Comparison of ENCODE assay signal across 12 cellular contexts in the genomic region with DNA sequence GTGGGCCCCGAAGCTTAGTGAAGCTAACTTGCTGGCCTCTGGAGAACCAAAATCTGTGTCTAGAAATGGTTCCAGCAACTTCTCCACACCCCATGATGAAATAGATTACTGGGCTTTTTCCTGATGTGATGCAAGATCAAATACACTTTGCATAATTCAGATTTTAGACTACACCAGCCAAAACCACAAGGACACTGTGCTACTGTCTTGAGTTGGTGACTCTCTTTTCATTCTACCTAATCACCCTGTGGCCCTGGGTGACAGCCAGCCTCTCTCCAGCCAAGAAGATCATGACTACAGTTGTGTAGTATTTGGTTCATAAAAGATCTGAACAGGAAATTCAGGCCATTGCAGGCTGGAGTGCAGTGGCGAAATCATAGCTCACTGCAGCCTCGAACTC. TPM values are rescaled to one million over a fixed set of nuclear protein-coding genes. Genes with fewer than 3 reads are reported as not detected.
DNase-seq lines count a peak whose midpoint lies in the region; ATAC-seq, FAIRE-seq and TF ChIP-seq lines count a peak whose summit lies in the region.
"Had no signal": no experiment of that assay in that cellular context is flagged by ENCODE, and none has a peak within 500 bp of the region (broad histone marks: within the 10 kb centered on the region; RNA-seq: fewer than 3 reads in every experiment).

No MANE protein-coding gene starts in this region.

- H3K9ac ChIP-seq in IMR-90 (ENCODE audit: low read depth, low read length) (no peak overlapping the region), adipocyte (ENCODE audit: low read length) (no peak overlapping the region)

- H3K4me2 ChIP-seq in IMR-90 (ENCODE audit: low read depth, low read length), result no peak overlapping the region

- no peak overlapping the region for H3K18ac ChIP-seq in IMR-90 (ENCODE audit: low read depth, low read length)

- H2BK20ac ChIP-seq in IMR-90 (ENCODE audit: low read depth, low read length), result no peak overlapping the region

- no peaks in the 10 kb centered on the region for H4K20me1 ChIP-seq in IMR-90 (ENCODE audit: insufficient read depth, low read length)

- H2BK120ac ChIP-seq in IMR-90 (ENCODE audit: low read depth, low read length), result no peak overlapping the region

- no peak overlapping the region for H3K27ac ChIP-seq in IMR-90 (ENCODE audit: insufficient read depth, low read length)
- H3K27ac ChIP-seq in right lobe of liver, result peak overlapping the region in 2 of 3 donors; percentile 53 to 68
- H3K27ac ChIP-seq in uterus, result no peak overlapping the region
- H3K27ac ChIP-seq: tibial artery had no signal

- peaks cover 2 to 8% (median 5%) of the 10 kb centered on the region in 3 donors for H3K27me3 Mint-ChIP-seq in CD14-positive monocyte (ENCODE audit: low read depth in 3 of 3)

- intact Hi-C loops in CD14-positive monocyte (cut with micrococcal nuclease), result no loop called here
- intact Hi-C loops in IMR-90 (cut with micrococcal nuclease), result no loop called here
- intact Hi-C loops in right lobe of liver (cut with DNase I), result no loop called here
- intact Hi-C loops in uterus (cut with DNase I; ENCODE audit: low total_unique reads), result no loop called here

- H4K5ac ChIP-seq in IMR-90 (ENCODE audit: low read depth, low read length), result no peak overlapping the region

- H3K9me1 ChIP-seq in IMR-90 (ENCODE audit: insufficient read depth, low read length), result no peaks in the 10 kb centered on the region

- no peak overlapping the region for H3K4me3 ChIP-seq in IMR-90 (ENCODE audit: insufficient read depth, low read depth, low read length)
- no peak overlapping the region for H3K4me3 ChIP-seq in adipocyte (ENCODE audit: low read length)
- no peak overlapping the region for H3K4me3 ChIP-seq in right lobe of liver
- no peak overlapping the region for H3K4me3 ChIP-seq in uterus
- H3K4me3 ChIP-seq: tibial artery had no signal

- WGBS in IMR-90 (ENCODE audit: extremely low coverage in 2 of 2, insufficient read length in 1 of 2), 2 experiments, result no CpG with 5 or more reads among the region's 3 CpGs
- 33% methylated on average over 3 of the region's 3 CpGs for WGBS in right lobe of liver (ENCODE audit: insufficient coverage, low coverage, low lambda C conversion rate, missing lambda C conversion rate)

- H3K14ac ChIP-seq in IMR-90 (replicated peaks; ENCODE audit: low read depth, low read length), result no peak overlapping the region

- H2AFZ ChIP-seq in IMR-90 (replicated peaks; ENCODE audit: low read length, poor library complexity), result no peak overlapping the region

- BruUV-seq in IMR-90 (replicated peaks; lab: Mats Ljungman, UMichigan), result no TSS peak

- in situ Hi-C loops in IMR-90 (cut with MboI; ENCODE audit: low sequenced_read_pairs), result no loop called here

- H3K27ac Mint-ChIP-seq in CD14-positive monocyte, result peak overlapping the region; percentile 74 to 93 (median 84)
- H3K27ac Mint-ChIP-seq: activated naive CD4-positive, alpha-beta T cell treated with anti-CD3 and anti-CD28 coated beads, Interleukin-2, amount 50 U/mL, for 24 hours; effector memory CD8-positive, alpha-beta T cell had no signal

- H2BK5ac ChIP-seq in IMR-90 (ENCODE audit: low read depth, low read length, poor library complexity, severe bottlenecking), result no peak overlapping the region

- H2AK9ac ChIP-seq in IMR-90 (replicated peaks; ENCODE audit: low read depth, low read length, poor library complexity), result no peak overlapping the region

- H2BK15ac ChIP-seq in IMR-90 (ENCODE audit: low read depth, low read length), result no peak overlapping the region

- H4K8ac ChIP-seq in IMR-90 (ENCODE audit: low read depth in 2 of 2, low read length in 2 of 2), result no peak overlapping the region

- DNase-seq in CD14-positive monocyte (ENCODE audit: low spot score) (peak; percentile 65), IMR-90 (peak; percentile 2), adipocyte (ENCODE audit: low read depth) (peak; percentile 48), right lobe of liver (peak; percentile 65 to 80 (median 71)), 8988T (no peak), uterus (no peak), RCC 7860 (ENCODE audit: low spot score) (no peak)
- DNase-seq: effector memory CD8-positive, alpha-beta T cell; nucleus accumbens had no signal

- H3K23ac ChIP-seq in IMR-90 (ENCODE audit: low read depth, low read length), result no peak overlapping the region

- H3K36me3 Mint-ChIP-seq in CD14-positive monocyte, result peaks cover 0 to 2% of the 10 kb centered on the region in 2 donors
- H3K36me3 Mint-ChIP-seq: activated naive CD4-positive, alpha-beta T cell treated with anti-CD3 and anti-CD28 coated beads, Interleukin-2, amount 50 U/mL, for 24 hours had no signal

- no peak for FAIRE-seq in RCC 7860 (lab: Jason Lieb, UNC)

- H4K91ac ChIP-seq in IMR-90 (ENCODE audit: insufficient read depth, low read depth, low read length), result no peak overlapping the region

- TF ChIP-seq CTCF in CD14-positive monocyte (IDR thresholded peaks at IDR 0.05) (no peak), IMR-90 (conservative IDR thresholded peaks at IDR 0.05; ENCODE audit: low read depth, low read length) (no peak), right lobe of liver (IDR thresholded peaks at IDR 0.05) (no peak), uterus (IDR thresholded peaks at IDR 0.05) (no peak)

- no peak overlapping the region for H2AK5ac ChIP-seq in IMR-90 (ENCODE audit: low read depth, low read length)

- POLR2A ChIA-PET in IMR-90 (lab: Charles Lee; ENCODE audit: unreplicated experiment), result no interaction called here

- CTCF ChIA-PET in IMR-90 (lab: Yijun Ruan, JAX), result no interaction called here

- peaks cover 5 to 15% (median 10%) of the 10 kb centered on the region in 7 donors for H3K9me3 Mint-ChIP-seq in CD14-positive monocyte
- H3K9me3 Mint-ChIP-seq: activated naive CD4-positive, alpha-beta T cell treated with anti-CD3 and anti-CD28 coated beads, Interleukin-2, amount 50 U/mL, for 24 hours; effector memory CD8-positive, alpha-beta T cell had no signal

- no peaks in the 10 kb centered on the region for H3K9me3 ChIP-seq in IMR-90 (ENCODE audit: control insufficient read depth, insufficient read depth, low read length)
- H3K9me3 ChIP-seq in adipocyte (ENCODE audit: control insufficient read depth, low read length), result peaks cover 9% of the 10 kb centered on the region
- H3K9me3 ChIP-seq in right lobe of liver, result no peaks in the 10 kb centered on the region
- no peaks in the 10 kb centered on the region for H3K9me3 ChIP-seq in uterus
- H3K9me3 ChIP-seq: tibial artery had no signal

- ATAC-seq in IMR-90 (ENCODE audit: low read depth), result no peak
- peak; percentile 72 to 81 (median 78) for ATAC-seq in right lobe of liver
- no peak for ATAC-seq in SK-N-SH treated with all-trans-retinoic acid at 6 μM for 48 hours
- ATAC-seq: effector memory CD8-positive, alpha-beta T cell had no signal

- TF ChIP-seq POLR2A in IMR-90 (IDR thresholded peaks at IDR 0.05; ENCODE audit: low read depth, low read length) (no peak), right lobe of liver (IDR thresholded peaks at IDR 0.05) (no peak), uterus (IDR thresholded peaks at IDR 0.05) (no peak)

- H3K4me1 Mint-ChIP-seq in CD14-positive monocyte, result peaks cover 32% of the 10 kb centered on the region
- H3K4me1 Mint-ChIP-seq: activated naive CD4-positive, alpha-beta T cell treated with anti-CD3 and anti-CD28 coated beads, Interleukin-2, amount 50 U/mL, for 24 hours had no signal

- no peak overlapping the region for H3K4ac ChIP-seq in IMR-90 (ENCODE audit: low read depth, low read length)

- H3K27me3 ChIP-seq in IMR-90 (ENCODE audit: control insufficient read depth, insufficient read depth, low read length), result peaks cover 5% of the 10 kb centered on the region
- peaks cover 38% of the 10 kb centered on the region for H3K27me3 ChIP-seq in adipocyte (replicated peaks; ENCODE audit: control insufficient read depth, insufficient read depth, low read length)
- no peaks in the 10 kb centered on the region for H3K27me3 ChIP-seq in right lobe of liver
- no peaks in the 10 kb centered on the region for H3K27me3 ChIP-seq in uterus
- H3K27me3 ChIP-seq: tibial artery had no signal

- H3K4me3 Mint-ChIP-seq in CD14-positive monocyte, result peak overlapping the region in 1 of 2 donors; percentile 59
- H3K4me3 Mint-ChIP-seq: activated naive CD4-positive, alpha-beta T cell treated with anti-CD3 and anti-CD28 coated beads, Interleukin-2, amount 50 U/mL, for 24 hours; effector memory CD8-positive, alpha-beta T cell had no signal

- H3K36me3 ChIP-seq in IMR-90 (ENCODE audit: control insufficient read depth, insufficient read depth, low read length) (no peaks in the 10 kb centered on the region), adipocyte (ENCODE audit: control insufficient read depth, insufficient read depth, low read length, severe bottlenecking) (no peaks in the 10 kb centered on the region), right lobe of liver (no peaks in the 10 kb centered on the region), uterus (no peaks in the 10 kb centered on the region)
- H3K36me3 ChIP-seq: tibial artery had no signal

- dilution Hi-C loops in IMR-90 (cut with HindIII; ENCODE audit: low sequenced_read_pairs, unreplicated experiment), result no loop called here

- H3K4me1 ChIP-seq in IMR-90 (ENCODE audit: control insufficient read depth, insufficient read depth, low read length) (peaks cover 2% of the 10 kb centered on the region; the same call in 1 of the 2 replicates), adipocyte (ENCODE audit: control insufficient read depth, insufficient read depth, low read length) (peaks cover 9% of the 10 kb centered on the region), right lobe of liver (peaks cover 0 to 18% (median 7%) of the 10 kb centered on the region in 4 donors), uterus (no peaks in the 10 kb centered on the region)
- H3K4me1 ChIP-seq: tibial artery had no signal

- H3K56ac ChIP-seq in IMR-90 (ENCODE audit: extremely low read depth, insufficient read depth, low read length), result no peak overlapping the region

- H3K79me1 ChIP-seq in IMR-90 (ENCODE audit: low read depth in 1 of 2, low read length in 2 of 2), result no peaks in the 10 kb centered on the region

- no peak for TF ChIP-seq RAD21 in IMR-90 (IDR thresholded peaks at IDR 0.05; ENCODE audit: low read length)

RNA-seq across cellular contexts. Expression of gene AZGP1, which starts 22.2 kb away (rescaled TPM):
- not detected for polyA plus RNA-seq in CD14-positive monocyte
- not detected in 2 replicates for total RNA-seq in IMR-90 (2012; rRNA removed)
- polyA plus RNA-seq in IMR-90 (2012; rRNA removed), result not detected in 2 replicates
- 0.03 TPM in 1 of 2 replicates, not detected in the other for polyA plus RNA-seq in IMR-90 (2012; cell fraction: cytosol; rRNA removed)
- polyA plus RNA-seq in IMR-90 (2012; cell fraction: nucleus; rRNA removed; ENCODE audit: low replicate concordance), result not detected in 2 replicates
- total RNA-seq in right lobe of liver, result 1,000 to 10,000 TPM in 4 of 6 experiments, 100 to 1,000 TPM in 2; 762 to 2,105 (median 1,328) TPM
- not detected for total RNA-seq in uterus

RNA-seq across cellular contexts. Expression of gene GJC3, which starts 24.2 kb away (rescaled TPM):
- polyA plus RNA-seq in CD14-positive monocyte (not detected), IMR-90 (2012; rRNA removed) (not detected in 2 replicates)
- total RNA-seq in IMR-90 (2012; rRNA removed) (not detected in 2 replicates), right lobe of liver (under 1 TPM; 0.17 to 0.86 (median 0.44) TPM), uterus (under 1 TPM in 1 of 4 donors, not detected in 3; 0.79 TPM)
- not detected in 2 replicates for polyA plus RNA-seq in IMR-90 (2012; cell fraction: cytosol; rRNA removed)
- not detected in 2 replicates for polyA plus RNA-seq in IMR-90 (2012; cell fraction: nucleus; rRNA removed; ENCODE audit: low replicate concordance)

RNA-seq across cellular contexts. Expression of gene TRIM4, which starts 34.3 kb away (rescaled TPM):
- polyA plus RNA-seq in CD14-positive monocyte (10 to 100 TPM; 12.5 to 17.9 TPM), IMR-90 (2012; rRNA removed) (11.5 and 13.4 TPM in 2 replicates)
- total RNA-seq in IMR-90 (2012; rRNA removed) (10.6 and 15.3 TPM in 2 replicates), right lobe of liver (10 to 100 TPM; 13.3 to 22.6 (median 16.3) TPM), uterus (10 to 100 TPM; 22.6 to 51.7 (median 44.3) TPM)
- 5.4 and 6.7 TPM in 2 replicates for polyA plus RNA-seq in IMR-90 (2012; cell fraction: cytosol; rRNA removed)
- polyA plus RNA-seq in IMR-90 (2012; cell fraction: nucleus; rRNA removed; ENCODE audit: low replicate concordance), result 5.9 and 12.6 TPM in 2 replicates

Comparison
In these comparisons a context has a peak if more than half of its experiments do, and no peak if none do; other contexts are left out.
1. DNase-seq: peak in CD14-positive monocyte (single experiment), IMR-90 (single experiment), adipocyte (single experiment) and right lobe of liver (3 of 3); none in 8988T (single experiment), uterus (0 of 2) and RCC 7860 (single experiment).
2. ATAC-seq: peak in right lobe of liver (4 of 4); none in IMR-90 (single experiment) and SK-N-SH treated with all-trans-retinoic acid at 6 μM for 48 hours (single experiment).
3. H3K27ac ChIP-seq: peak in right lobe of liver (2 of 3); none in IMR-90 (single experiment) and uterus (0 of 2).
4. RNA of gene AZGP1, which starts 22.2 kb away (total RNA-seq): 762 to 2,105 TPM in right lobe of liver; not detected in IMR-90 and not detected in uterus; every median in the first group is over 100 times any median in the second.